Comparison of ENCODE assay signal across 1 cellular context in the genomic region with DNA sequence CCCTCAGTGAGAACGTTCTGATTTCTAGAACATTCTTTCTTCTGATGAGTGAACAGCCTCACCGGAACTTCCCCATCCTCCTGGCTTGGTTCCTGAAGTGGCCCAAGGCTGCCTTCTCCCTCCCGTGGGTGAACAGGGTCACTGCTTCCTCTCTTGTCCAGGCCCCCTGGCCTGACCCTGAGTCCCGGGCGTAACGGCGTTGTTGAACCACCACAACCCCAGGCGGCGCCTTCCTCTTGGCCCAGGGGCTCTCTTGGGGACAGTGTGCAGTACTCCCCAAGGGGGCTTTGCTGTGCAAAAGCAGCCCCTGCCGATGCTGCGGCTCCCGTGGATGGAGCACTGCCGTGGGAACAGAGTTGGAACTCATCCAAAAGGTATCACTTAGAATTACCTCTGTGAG.
TF ChIP-seq lines count a peak whose summit lies in the region.

No MANE protein-coding gene starts in this region.

TF ChIP-seq in WTC11, 78 proteins besides CTCF, POLR2A, EP300 and RAD21 (continued from another document):
- TF ChIP-seq ATF2 (CRISPR knock-in tag; IDR thresholded peaks at IDR 0.05; ENCODE audit: borderline replicate concordance, low read depth) = no peak
- no peak for TF ChIP-seq OVOL2 (CRISPR knock-in tag; IDR thresholded peaks at IDR 0.05; ENCODE audit: borderline replicate concordance)
- no peak for TF ChIP-seq ZNF138 (CRISPR knock-in tag; conservative IDR thresholded peaks at IDR 0.05)
- no peak for TF ChIP-seq ZNF219 (CRISPR knock-in tag; IDR thresholded peaks at IDR 0.05; ENCODE audit: borderline replicate concordance)
- TF ChIP-seq, protein P1, sequence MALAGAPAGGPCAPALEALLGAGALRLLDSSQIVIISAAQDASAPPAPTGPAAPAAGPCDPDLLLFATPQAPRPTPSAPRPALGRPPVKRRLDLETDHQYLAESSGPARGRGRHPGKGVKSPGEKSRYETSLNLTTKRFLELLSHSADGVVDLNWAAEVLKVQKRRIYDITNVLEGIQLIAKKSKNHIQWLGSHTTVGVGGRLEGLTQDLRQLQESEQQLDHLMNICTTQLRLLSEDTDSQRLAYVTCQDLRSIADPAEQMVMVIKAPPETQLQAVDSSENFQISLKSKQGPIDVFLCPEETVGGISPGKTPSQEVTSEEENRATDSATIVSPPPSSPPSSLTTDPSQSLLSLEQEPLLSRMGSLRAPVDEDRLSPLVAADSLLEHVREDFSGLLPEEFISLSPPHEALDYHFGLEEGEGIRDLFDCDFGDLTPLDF (CRISPR knock-in tag; IDR thresholded peaks at IDR 0.05) = no peak
